ENCODE assay signal across 8 cellular contexts in genomic region chr3:171095063-171095462, GRCh38.
DNase-seq lines count a peak whose midpoint lies in the region; ATAC-seq and TF ChIP-seq lines count a peak whose summit lies in the region.
"Had no signal": no experiment of that assay in that cellular context is flagged by ENCODE, and none has a peak within 500 bp of the region (broad histone marks: within the 10 kb centered on the region; RNA-seq: fewer than 3 reads in every experiment).

No MANE protein-coding gene starts in this region.

- ATAC-seq in GM19043 (IDR thresholded peaks at IDR 0.05; ENCODE audit: low read depth, unreplicated experiment) (peak; percentile 84), GM21737 (IDR thresholded peaks at IDR 0.05; ENCODE audit: unreplicated experiment) (peak; percentile 90), HG03196 (IDR thresholded peaks at IDR 0.05; ENCODE audit: unreplicated experiment) (peak; percentile 90)

- no peaks in the 10 kb centered on the region for H3K27me3 ChIP-seq in adrenal gland

- 97 to 100% (median 99%) methylated on average over 1 of the region's 1 CpG for whole genome bisulfite sequencing in adrenal gland, 4 donors

- no peak for TF ChIP-seq POLR2A in adrenal gland (IDR thresholded peaks at IDR 0.05)

- no peak overlapping the region for H3K4me3 ChIP-seq in adrenal gland

- H3K9me3 ChIP-seq in adrenal gland (replicated peaks in 1 of 3): no peaks in the 10 kb centered on the region

- no peaks in the 10 kb centered on the region for H3K36me3 ChIP-seq in adrenal gland (replicated peaks in 1 of 2)

- H3K4me1 ChIP-seq in adrenal gland (replicated peaks in 1 of 2): peaks cover 0 to 2% of the 10 kb centered on the region in 2 donors

- DNase-seq in dermis blood vessel endothelial cell (peak; percentile 6), NCI-H526 treated with DMSO at 0.1 percent for 48 hours (lab: John Stamatoyannopoulos, UW) (no peak), SHP77 treated with DMSO at 0.1 percent for 48 hours (lab: John Stamatoyannopoulos, UW) (no peak), adrenal gland (no peak)
- DNase-seq: activated CD8-positive, alpha-beta memory T cell treated with anti-CD3 and anti-CD28 coated beads, Interleukin-2, amount 50 U/mL, for 4 hours had no signal

- intact Hi-C loops in adrenal gland (cut with DNase I): no loop called here

- TF ChIP-seq CTCF in adrenal gland (IDR thresholded peaks at IDR 0.05): no peak

- no peak overlapping the region for H3K27ac ChIP-seq in adrenal gland
